ENCODE assay signal across 9 cellular contexts in the genomic region with DNA sequence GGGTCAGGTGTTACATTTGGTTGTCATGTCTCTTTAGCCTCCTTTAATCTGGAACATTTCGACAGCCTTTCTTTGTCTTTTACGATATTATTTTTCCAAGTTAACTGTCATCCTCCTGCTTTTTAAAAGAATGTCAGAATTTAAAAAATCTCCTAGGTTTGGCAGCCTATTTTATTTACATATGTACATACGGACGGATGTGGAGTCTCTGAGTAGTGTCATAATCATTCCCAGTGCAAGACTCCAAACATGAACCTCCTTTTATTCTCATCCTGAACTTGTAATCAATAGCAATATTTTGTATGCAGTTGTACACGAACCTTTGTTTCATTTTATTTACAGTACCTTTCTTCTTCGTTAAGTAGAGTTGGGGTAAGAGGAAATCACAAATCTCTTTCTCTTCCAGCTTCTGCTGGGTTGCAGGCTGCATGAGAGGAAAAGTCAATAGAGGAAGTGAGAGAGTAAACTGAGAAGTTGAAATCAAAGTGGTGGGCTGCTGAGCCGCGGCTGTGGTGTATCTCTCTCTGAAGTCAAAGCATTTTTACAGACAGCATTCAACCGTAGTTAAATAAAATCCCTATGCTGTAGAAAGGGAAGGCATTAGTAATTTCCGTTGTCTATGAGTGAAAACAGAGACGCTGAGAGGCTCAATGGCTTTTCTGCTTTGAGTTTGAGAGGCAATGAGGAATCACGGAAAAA. TPM values are rescaled to one million over a fixed set of nuclear protein-coding genes. Genes with fewer than 3 reads are reported as not detected.
A peak's percentile ranks its signal among the peaks of the same experiment; 100 is the strongest.
DNase-seq lines count a peak whose midpoint lies in the region; ATAC-seq and TF ChIP-seq lines count a peak whose summit lies in the region.
"Had no signal": no experiment of that assay in that cellular context is flagged by ENCODE, and none has a peak within 500 bp of the region (broad histone marks: within the 10 kb centered on the region; RNA-seq: fewer than 3 reads in every experiment).

No MANE protein-coding gene starts in this region.

- no peak overlapping the region for H3K27ac ChIP-seq in CD4-positive, alpha-beta T cell (ENCODE audit: low read depth, low read length)
- H3K27ac ChIP-seq in PC-3 (ENCODE audit: low read length), result peak overlapping the region; percentile 62
- H3K27ac ChIP-seq in testis, result no peak overlapping the region
- H3K27ac ChIP-seq: upper lobe of left lung had no signal

- DNase-seq in CD4-positive, alpha-beta T cell, result peak in 8 of 10 experiments; percentile 1 to 31 (median 8)
- peak; percentile 52 for DNase-seq in PC-3
- peak; percentile 74 for DNase-seq in naive B cell
- DNase-seq in UCSD-AML1 (lab: John Stamatoyannopoulos, UW; ENCODE audit: unreplicated experiment), result no peak
- no peak for DNase-seq in NCI-H1436 treated with DMSO at 0.1 percent for 48 hours (lab: John Stamatoyannopoulos, UW)
- no peak for DNase-seq in testis

- CTCF ChIA-PET in CD4-positive, alpha-beta T cell (lab: Charles Lee), result no interaction called here
- CTCF ChIA-PET in PC-3 (lab: Charles Lee), result no interaction called here

- no peaks in the 10 kb centered on the region for H3K9me3 ChIP-seq in CD4-positive, alpha-beta T cell (ENCODE audit: control insufficient read depth, low read length)
- H3K9me3 ChIP-seq in PC-3 (ENCODE audit: low read length) (no peaks in the 10 kb centered on the region), testis (no peaks in the 10 kb centered on the region)
- H3K9me3 ChIP-seq: upper lobe of left lung had no signal

- WGBS in testis, 2 donors, result 74 to 75% methylated on average over 12 of the region's 12 CpGs

- peak overlapping the region; percentile 60 for H3K4me3 Mint-ChIP-seq in CD4-positive, alpha-beta T cell
- H3K4me3 Mint-ChIP-seq in naive B cell, result peak overlapping the region; percentile 30 to 79 (median 58)

- H3K36me3 ChIP-seq in PC-3 (ENCODE audit: low read depth, low read length), result no peaks in the 10 kb centered on the region
- no peaks in the 10 kb centered on the region for H3K36me3 ChIP-seq in testis (ENCODE audit: low read depth, missing control alignments)
- H3K36me3 ChIP-seq: upper lobe of left lung had no signal

- H3K9ac ChIP-seq in PC-3 (ENCODE audit: low read length), result no peak overlapping the region

- ATAC-seq in CD4-positive, alpha-beta T cell (ENCODE audit: poor library complexity), result peak; percentile 68
- ATAC-seq in GM19023 (IDR thresholded peaks at IDR 0.05; ENCODE audit: unreplicated experiment) (peak; percentile 94), HG03060 (IDR thresholded peaks at IDR 0.05; ENCODE audit: low read depth, unreplicated experiment) (peak; percentile 91), PC-3 (peak; percentile 83), naive B cell (ENCODE audit: low read depth in 2 of 2) (peak; percentile 97 to 99)

- peak overlapping the region; percentile 61 for H3K4me3 ChIP-seq in PC-3 (ENCODE audit: low read length)
- H3K4me3 ChIP-seq in testis, result no peak overlapping the region
- H3K4me3 ChIP-seq: upper lobe of left lung had no signal

- POLR2A ChIA-PET in CD4-positive, alpha-beta T cell (lab: Charles Lee), result no interaction called here
- POLR2A ChIA-PET in PC-3 (lab: Charles Lee; ENCODE audit: unreplicated experiment), result no interaction called here

- no peaks in the 10 kb centered on the region for H3K27me3 Mint-ChIP-seq in CD4-positive, alpha-beta T cell
- no peaks in the 10 kb centered on the region for H3K27me3 Mint-ChIP-seq in naive B cell

- H3K79me2 ChIP-seq in PC-3 (ENCODE audit: low read length), result no peaks in the 10 kb centered on the region

- H3K4me1 ChIP-seq in PC-3 (ENCODE audit: insufficient read depth, low read length) (peaks cover 18% of the 10 kb centered on the region; the same call in 1 of the 2 replicates), testis (no peaks in the 10 kb centered on the region)
- H3K4me1 ChIP-seq: upper lobe of left lung had no signal

- H2AFZ ChIP-seq in PC-3 (ENCODE audit: low read length), result peak overlapping the region; percentile 67

- no peaks in the 10 kb centered on the region for H3F3A ChIP-seq in PC-3 (ENCODE audit: low read length, unreplicated experiment)

- no peak for TF ChIP-seq POLR2A in testis (IDR thresholded peaks at IDR 0.05)

- TSS peak; percentile 97 for BruUV-seq in PC-3 (replicated peaks; lab: Mats Ljungman, UMichigan)

- peak overlapping the region; percentile 67 for H3K27ac Mint-ChIP-seq in CD4-positive, alpha-beta T cell
- peak overlapping the region; percentile 44 to 87 (median 64) for H3K27ac Mint-ChIP-seq in naive B cell

- no peaks in the 10 kb centered on the region for H3K27me3 ChIP-seq in CD4-positive, alpha-beta T cell (ENCODE audit: control insufficient read depth, insufficient read depth, low read length)
- H3K27me3 ChIP-seq in PC-3 (ENCODE audit: low read length) (no peaks in the 10 kb centered on the region), testis (no peaks in the 10 kb centered on the region)
- H3K27me3 ChIP-seq: upper lobe of left lung had no signal

- no peaks in the 10 kb centered on the region for H3K9me3 Mint-ChIP-seq in CD4-positive, alpha-beta T cell
- H3K9me3 Mint-ChIP-seq in naive B cell, result peaks cover 0 to 4% (median 1%) of the 10 kb centered on the region in 7 donors

- no peaks in the 10 kb centered on the region for H3K9me2 ChIP-seq in PC-3 (replicated peaks; ENCODE audit: low read length)

- intact Hi-C loops in CD4-positive, alpha-beta T cell (cut with DNase I, micrococcal nuclease), result no loop called here
- intact Hi-C loops in PC-3 (cut with micrococcal nuclease), result loop anchor here (1.0 to 2.0 kb wide), 4 partner anchors 42 to 196 kb away; no protein-coding TSS in a partner anchor
- intact Hi-C loops in testis (cut with DNase I; ENCODE audit: low total_unique reads), result no loop called here

- H3K4me2 ChIP-seq in PC-3 (ENCODE audit: low read length), result peak overlapping the region; percentile 75

- TF ChIP-seq CTCF in CD4-positive, alpha-beta T cell (IDR thresholded peaks at IDR 0.05), result no peak
- TF ChIP-seq CTCF in PC-3 (conservative IDR thresholded peaks at IDR 0.05; ENCODE audit: low read depth, low read length) (no peak), testis (IDR thresholded peaks at IDR 0.05) (no peak)

- H3K36me3 Mint-ChIP-seq in CD4-positive, alpha-beta T cell (ENCODE audit: low read depth), result no peaks in the 10 kb centered on the region
- H3K36me3 Mint-ChIP-seq in naive B cell, result no peaks in the 10 kb centered on the region

- H3K4me1 Mint-ChIP-seq in CD4-positive, alpha-beta T cell (ENCODE audit: low read depth), result peaks cover 38% of the 10 kb centered on the region
- peaks cover 30 to 53% (median 42%) of the 10 kb centered on the region in 3 donors for H3K4me1 Mint-ChIP-seq in naive B cell

- no peaks in the 10 kb centered on the region for H4K20me1 ChIP-seq in PC-3 (ENCODE audit: low read length)

RNA-seq across cellular contexts. Expression of gene RPS6KA3, which starts 53.9 kb away (rescaled TPM):
- 10 to 100 TPM; 39.6 to 39.7 TPM for total RNA-seq in CD4-positive, alpha-beta T cell
- total RNA-seq in PC-3 (2014; rRNA removed), result 22.8 and 24.6 TPM in 2 replicates
- 10 to 100 TPM; 12.2 to 36.8 (median 25.3) TPM for polyA plus RNA-seq in naive B cell (ENCODE audit: low read depth in 6 of 6)
- total RNA-seq in testis, result 10 to 100 TPM; 12.5 to 12.6 TPM
- polyA plus RNA-seq in testis (ENCODE audit: insufficient read depth, low read depth, low replicate concordance), result 8.5 TPM

Comparison
In these comparisons a context has a peak if more than half of its experiments do, and no peak if none do; other contexts are left out.
1. DNase-seq: peak in CD4-positive, alpha-beta T cell (8 of 10), PC-3 (single experiment) and naive B cell (single experiment); none in UCSD-AML1 (single experiment), NCI-H1436 treated with DMSO at 0.1 percent for 48 hours (single experiment) and testis (single experiment).
2. Peak in every context shown above with its lines, with median percentiles within 50 percentile points of each other: ATAC-seq.